23 cellular contexts compared by ENCODE assay signal in the genomic region with DNA sequence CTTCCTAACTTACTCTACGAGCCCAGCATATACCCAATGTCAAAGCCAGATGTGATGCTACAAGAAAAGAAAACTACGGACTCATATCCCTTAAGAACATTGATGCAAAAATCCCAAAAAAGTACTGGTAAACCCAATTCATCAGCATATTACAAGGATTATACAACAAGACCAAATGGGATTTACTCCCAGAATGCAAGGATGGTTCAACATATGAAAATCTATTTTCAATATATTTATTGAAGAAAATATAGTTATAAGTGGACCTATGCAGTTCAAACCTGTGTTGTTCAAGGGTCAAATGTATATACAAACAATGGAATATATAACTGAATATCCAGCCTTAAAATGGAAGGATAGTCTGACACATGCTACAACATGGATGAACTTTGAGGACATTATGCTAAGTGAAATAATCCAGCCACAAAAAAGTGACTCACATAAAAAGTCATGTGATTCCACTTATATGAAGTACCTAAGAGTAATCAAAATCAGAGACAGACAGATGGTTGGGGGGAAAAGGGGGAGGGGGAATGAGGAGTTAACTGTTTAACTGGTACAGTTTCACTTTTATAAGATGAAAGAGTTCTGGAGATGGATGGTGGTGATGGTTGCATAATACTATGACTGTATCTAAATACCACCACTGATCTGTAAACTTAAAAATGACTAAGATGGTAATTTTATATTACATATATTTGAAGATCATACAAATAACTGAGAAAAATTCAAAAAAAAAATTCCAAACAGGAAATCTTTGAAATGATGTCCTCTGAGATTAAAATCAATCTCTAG. TPM values are rescaled to one million over a fixed set of nuclear protein-coding genes. Genes with fewer than 3 reads are reported as not detected.
A peak's percentile ranks its signal among the peaks of the same experiment; 100 is the strongest.
DNase-seq lines count a peak whose midpoint lies in the region; FAIRE-seq and TF ChIP-seq lines count a peak whose summit lies in the region.
"Had no signal": no experiment of that assay in that cellular context is flagged by ENCODE, and none has a peak within 500 bp of the region (broad histone marks: within the 10 kb centered on the region; RNA-seq: fewer than 3 reads in every experiment).

No MANE protein-coding gene starts in this region.

- no peaks in the 10 kb centered on the region for H3K9me3 ChIP-seq in HEK293 (ENCODE audit: control insufficient read depth, insufficient read depth, low read depth, low read length)
- H3K9me3 ChIP-seq: BE2C had no signal

- CTCF ChIA-PET in HEK293 (lab: Yijun Ruan, JAX): interaction anchor here (0.7 kb wide), 1 partner anchor 395 kb away, joined by 3 read pairs; no protein-coding TSS in a partner anchor

- no peak overlapping the region for H3K27ac ChIP-seq in HEK293 (ENCODE audit: extremely low read depth, low read depth, low read length)

- DNase-seq in NCI-H2171 treated with DMSO at 0.1 percent for 48 hours (lab: John Stamatoyannopoulos, UW) (peak; percentile 25), NCI-H2171 (lab: John Stamatoyannopoulos, UW) (no peak), amniotic epithelial cell (ENCODE audit: low read depth) (peak; percentile 33), myocyte (ENCODE audit: low read depth) (peak; percentile 4), GM12891 (ENCODE audit: insufficient read length, low spot score) (no peak), AG08396 (ENCODE audit: low spot score) (no peak)
- DNase-seq: BE2C; CD4-positive, CD25-positive, alpha-beta regulatory T cell; COR-L47; DMS153; Karpas-422; MG63; NCI-H1092; NCI-H1436 treated with DMSO at 0.1 percent for 48 hours; NCI-H2029; NCI-H446; NCI-H748 treated with DMSO at 0.1 percent for 48 hours; NK-92 treated with Interleukin-12 subunit alpha and Interleukin-12 subunit beta, amount 100 ng/mL, for 24 hours; Right ventricle myocardium superior had no signal

- no peaks in the 10 kb centered on the region for H3K36me3 ChIP-seq in HEK293 (ENCODE audit: control insufficient read depth in 2 of 2, insufficient read depth in 1 of 2, low read length in 2 of 2)
- H3K36me3 ChIP-seq: BE2C, MG63 had no signal

- POLR2A ChIA-PET in HEK293 (lab: Yijun Ruan, JAX): no interaction called here

- TF ChIP-seq POLR2A in GM12891 (IDR thresholded peaks at IDR 0.05; ENCODE audit: low read depth, low read length): no peak

- no peak for TF ChIP-seq CTCF in HEK293 (tag by site-specific recombination; IDR thresholded peaks at IDR 0.05)

- H3K4me3 ChIP-seq in HEK293 (ENCODE audit: low read depth, low read length): no peak overlapping the region
- H3K4me3 ChIP-seq: MG63 had no signal

- no peaks in the 10 kb centered on the region for H3K4me1 ChIP-seq in HEK293 (ENCODE audit: control insufficient read depth, insufficient read depth, low read length)
- H3K4me1 ChIP-seq: BE2C had no signal

- no peak for FAIRE-seq in GM12891 (lab: Jason Lieb, UNC)
- FAIRE-seq: H54 had no signal

TF ChIP-seq in HEK293, 187 proteins besides CTCF, POLR2A, EP300 and RAD21:
- TF ChIP-seq ZBTB7A (tag by site-specific recombination; IDR thresholded peaks at IDR 0.05; ENCODE audit: low read depth): no peak
- TF ChIP-seq SETDB1 (IDR thresholded peaks at IDR 0.05; ENCODE audit: insufficient read length, low read length): peak; percentile 86

TF ChIP-seq in GM12891, 5 proteins besides CTCF, POLR2A, EP300 and RAD21:
- TF ChIP-seq POLR2AphosphoS5 (IDR thresholded peaks at IDR 0.05; ENCODE audit: low read depth, low read length) (no peak), TAF1 (IDR thresholded peaks at IDR 0.05; ENCODE audit: low read depth, low read length) (no peak), POU2F2 (IDR thresholded peaks at IDR 0.05; ENCODE audit: low read depth, low read length) (no peak), PAX5 (IDR thresholded peaks at IDR 0.05; ENCODE audit: insufficient read depth, low read length, severe bottlenecking) (no peak), SPI1 (IDR thresholded peaks at IDR 0.05; ENCODE audit: low read depth, low read length) (no peak)

RNA-seq across cellular contexts. Expression of gene KLF18, which starts 3.7 kb away (rescaled TPM):
- not detected in 2 replicates for total RNA-seq in myocyte
- not detected for polyA plus RNA-seq in myocyte (2012)
- not detected for polyA plus RNA-seq in GM12891 (2012; ENCODE audit: low read depth, missing spikeins)
- total RNA-seq: A172; CD4-positive, CD25-positive, alpha-beta regulatory T cell; HT1080; Right ventricle myocardium superior had no signal
- polyA plus RNA-seq: CD4-positive, CD25-positive, alpha-beta regulatory T cell had no signal

RNA-seq across cellular contexts. Expression of gene KLF17, which starts 26.5 kb away (rescaled TPM):
- not detected in 2 replicates for total RNA-seq in myocyte
- polyA plus RNA-seq in myocyte (2012): not detected
- polyA plus RNA-seq in GM12891 (2012; ENCODE audit: low read depth, missing spikeins): not detected
- total RNA-seq: A172; CD4-positive, CD25-positive, alpha-beta regulatory T cell; Right ventricle myocardium superior had no signal
- polyA plus RNA-seq: CD4-positive, CD25-positive, alpha-beta regulatory T cell had no signal

Comparison
In these comparisons a context has a peak if more than half of its experiments do, and no peak if none do; other contexts are left out.
1. DNase-seq: peak in NCI-H2171 treated with DMSO at 0.1 percent for 48 hours (single experiment), amniotic epithelial cell (single experiment) and myocyte (single experiment); none in NCI-H2171 (single experiment), GM12891 (single experiment) and AG08396 (single experiment).